8 cellular contexts compared by ENCODE assay signal in genomic region chr1:42924249-42925131, GRCh38. TPM values are rescaled to one million over a fixed set of nuclear protein-coding genes. Genes with fewer than 3 reads are reported as not detected.
DNase-seq lines count a peak whose midpoint lies in the region; ATAC-seq and TF ChIP-seq lines count a peak whose summit lies in the region.

No MANE protein-coding gene starts in this region.

- intact Hi-C loops in stomach (cut with DNase I; ENCODE audit: low total_unique reads), result no loop called here

- peaks cover 23 to 36% (median 35%) of the 10 kb centered on the region in 4 donors for H3K36me3 ChIP-seq in stomach

- WGBS in stomach, 5 donors, result 0 to 1% (median 1%) methylated on average over 40 to 69 of the region's 69 CpGs

- no peaks in the 10 kb centered on the region for H3K9me3 ChIP-seq in stomach

- H3K4me1 Mint-ChIP-seq in nephron progenitor cell, result peaks cover 26% of the 10 kb centered on the region

- H3K27me3 Mint-ChIP-seq in nephron progenitor cell (ENCODE audit: low read depth, poor library complexity), result peaks cover 3% of the 10 kb centered on the region

- TF ChIP-seq CTCF in fibroblast of the aortic adventitia (IDR thresholded peaks at IDR 0.05; ENCODE audit: insufficient read depth, low read length) (peak; percentile 18), nephron progenitor cell (IDR thresholded peaks at IDR 0.05) (no peak), stomach (IDR thresholded peaks at IDR 0.05) (peak in 1 of 7 experiments; percentile 4)

- H3K4me1 ChIP-seq in stomach, result peaks cover 16 to 25% (median 22%) of the 10 kb centered on the region in 4 donors

- TF ChIP-seq EP300 in stomach (IDR thresholded peaks at IDR 0.05), result no peak

- peak overlapping the region; percentile 76 for H3K4me3 ChIP-seq in fibroblast of the aortic adventitia (ENCODE audit: low read depth, low read length)
- H3K4me3 ChIP-seq in stomach, result peak overlapping the region; percentile 56 to 87 (median 68)

- peak overlapping the region; percentile 83 for H3K4me3 Mint-ChIP-seq in nephron progenitor cell

- peaks cover 28% of the 10 kb centered on the region for H3K36me3 Mint-ChIP-seq in nephron progenitor cell (ENCODE audit: low read depth)

- peak in 2 of 4 donors; percentile 37 to 38 for TF ChIP-seq POLR2A in stomach (IDR thresholded peaks at IDR 0.05)

- ATAC-seq in GM21825 (IDR thresholded peaks at IDR 0.05; ENCODE audit: unreplicated experiment), result peak; percentile 82

- H3K27ac ChIP-seq in stomach, result peak overlapping the region; percentile 90 to 98 (median 91)

- no peaks in the 10 kb centered on the region for H3K27me3 ChIP-seq in stomach

- H3K9me3 Mint-ChIP-seq in nephron progenitor cell, result no peaks in the 10 kb centered on the region

- DNase-seq in EH (ENCODE audit: low read depth) (peak; percentile 91), LHCN-M2 (ENCODE audit: low read depth) (peak; percentile 88), RPMI8226 (peak; percentile 96), fibroblast of the aortic adventitia (ENCODE audit: low read depth) (peak; percentile 79), nephron progenitor cell (peak; percentile 96), stomach (peak; percentile 93)
- peak; percentile 88 for DNase-seq in activated effector memory CD4-positive, alpha-beta T cell treated with Interleukin-2 at 50 U/mL for 16 hours

- peak overlapping the region; percentile 90 for H3K27ac Mint-ChIP-seq in nephron progenitor cell

RNA-seq across cellular contexts. Expression of gene SLC2A1, which starts 34.2 kb away (rescaled TPM):
- total RNA-seq in LHCN-M2 (2014; rRNA removed), result 244 and 317 TPM in 2 replicates
- polyA plus RNA-seq in LHCN-M2 (2012), result 157 TPM
- total RNA-seq in fibroblast of the aortic adventitia (ENCODE audit: low replicate concordance), result 5.4 and 16.3 TPM in 2 replicates
- total RNA-seq in stomach, result 10 to 100 TPM in 3 of 5 donors, 1 to 10 TPM in 2; 1.2 to 32.5 (median 28.1) TPM
- 10 to 100 TPM in 1 of 3 donors, 1 to 10 TPM in 2; 4.3 to 39.8 (median 8.4) TPM for polyA plus RNA-seq in stomach

Comparison
In these comparisons a context has a peak if more than half of its experiments do, and no peak if none do; other contexts are left out.
1. Peak in every context shown above with its lines: DNase-seq, ATAC-seq, H3K4me3 ChIP-seq and H3K27ac ChIP-seq.